In the genomic region with DNA sequence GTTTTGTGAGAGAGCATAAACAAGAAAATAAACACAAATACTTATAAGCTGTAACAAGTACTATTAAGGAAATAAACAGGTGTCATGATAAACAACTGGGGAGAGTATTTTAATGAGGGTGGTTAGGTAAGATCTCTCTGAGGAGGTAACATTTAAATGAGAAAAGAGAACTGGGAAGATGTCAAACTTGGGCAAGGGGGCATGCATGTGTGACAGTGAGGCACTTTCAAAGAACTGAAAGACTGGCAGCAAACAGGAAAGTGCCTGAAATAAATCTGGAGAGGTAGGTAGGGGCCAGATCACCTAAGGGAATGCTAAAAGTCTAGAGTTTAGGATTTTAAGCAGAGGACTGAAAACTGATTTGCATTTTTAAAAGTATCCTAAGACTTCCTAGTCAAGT, we compare ENCODE assay signal across 18 cellular contexts. TPM values are rescaled to one million over a fixed set of nuclear protein-coding genes. Genes with fewer than 3 reads are reported as not detected.
DNase-seq lines count a peak whose midpoint lies in the region; ATAC-seq and TF ChIP-seq lines count a peak whose summit lies in the region.
"Had no signal": no experiment of that assay in that cellular context is flagged by ENCODE, and none has a peak within 500 bp of the region (broad histone marks: within the 10 kb centered on the region; RNA-seq: fewer than 3 reads in every experiment).

No MANE protein-coding gene starts in this region.

- no peak for TF ChIP-seq CTCF in left ventricle myocardium inferior (IDR thresholded peaks at IDR 0.05; ENCODE audit: borderline replicate concordance)

- H3K27me3 ChIP-seq in left ventricle myocardium inferior (ENCODE audit: low read depth) (no peaks in the 10 kb centered on the region), Karpas-422 (ENCODE audit: low read length) (no peaks in the 10 kb centered on the region)
- H3K27me3 ChIP-seq: cardiac muscle cell, stomach, uterus had no signal

- H3K9me3 ChIP-seq in left ventricle myocardium inferior (replicated peaks) = no peaks in the 10 kb centered on the region
- H3K9me3 ChIP-seq in Karpas-422 (ENCODE audit: low read length) = no peaks in the 10 kb centered on the region
- H3K9me3 ChIP-seq: stomach, uterus had no signal

- peak overlapping the region; percentile 63 for H3K4me2 ChIP-seq in Karpas-422 (ENCODE audit: low read depth, low read length, poor library complexity, severe bottlenecking)

- H3K4me3 ChIP-seq in left ventricle myocardium inferior (no peak overlapping the region), Karpas-422 (ENCODE audit: low read length) (peak overlapping the region; percentile 35; the same call in 1 of the 2 replicates)
- H3K4me3 ChIP-seq: cardiac muscle cell had no signal

- H3K4me1 ChIP-seq in left ventricle myocardium inferior (peaks cover 39% of the 10 kb centered on the region), Karpas-422 (ENCODE audit: low read length) (peaks cover 29% of the 10 kb centered on the region)
- H3K4me1 ChIP-seq: uterus had no signal

- H3K36me3 Mint-ChIP-seq in activated naive CD8-positive, alpha-beta T cell treated with anti-CD3 and anti-CD28 coated beads, Interleukin-2, amount 10 ng/mL, durations not matched to agents 7 days and 5 days = peaks cover 7% of the 10 kb centered on the region

- peak overlapping the region; percentile 32; the same call in 1 of the 2 replicates for H3K9ac ChIP-seq in Karpas-422 (ENCODE audit: low read length)

- H3K27ac Mint-ChIP-seq in activated naive CD8-positive, alpha-beta T cell treated with anti-CD3 and anti-CD28 coated beads, Interleukin-2, amount 10 ng/mL, durations not matched to agents 7 days and 5 days = peak overlapping the region; percentile 75
- H3K27ac Mint-ChIP-seq: progenitor cell of endocrine pancreas had no signal

- H3K27ac ChIP-seq in left ventricle myocardium inferior (replicated peaks) (peak overlapping the region; percentile 16), Karpas-422 (ENCODE audit: low read length) (peak overlapping the region; percentile 9; the same call in 1 of the 2 replicates), substantia nigra (ENCODE audit: low read depth, low read length, poor library complexity, severe bottlenecking) (peak overlapping the region; percentile 49)
- H3K27ac ChIP-seq: cardiac muscle cell had no signal

- peak overlapping the region; percentile 68 for H3K4me3 Mint-ChIP-seq in activated naive CD8-positive, alpha-beta T cell treated with anti-CD3 and anti-CD28 coated beads, Interleukin-2, amount 10 ng/mL, durations not matched to agents 7 days and 5 days

- H3K9me2 ChIP-seq in Karpas-422 (replicated peaks; ENCODE audit: insufficient read depth, low read length) = no peaks in the 10 kb centered on the region

- DNase-seq in left ventricle myocardium inferior (no peak), cardiac septum (ENCODE audit: low spot score) (no peak), Karpas-422 (no peak), substantia nigra (lab: John Stamatoyannopoulos, UW) (no peak)
- DNase-seq in activated naive CD8-positive, alpha-beta T cell treated with anti-CD3 and anti-CD28 coated beads, Interleukin-2, amount 10 ng/mL, durations not matched to agents 7 days and 5 days = no peak
- DNase-seq in stimulated activated naive CD4-positive, alpha-beta T cell treated with Interleukin-2 at 50 U/mL for 16 hours (lab: John Stamatoyannopoulos, UW) = no peak
- DNase-seq: foreskin melanocyte, NCI-H187, NCI-H510A treated with DMSO at 0.1 percent for 48 hours, OCI-M1, small intestine, stomach, uterus had no signal

- POLR2A ChIA-PET in activated naive CD8-positive, alpha-beta T cell treated with anti-CD3 and anti-CD28 coated beads, Interleukin-2, amount 10 ng/mL, durations not matched to agents 7 days and 5 days (lab: Charles Lee) = interaction anchor here (0.7 to 1.4 kb wide), 2 partner anchors 15 to 70 kb away, joined by 3 to 4 read pairs; no protein-coding TSS in a partner anchor

- H3K36me3 ChIP-seq in left ventricle myocardium inferior (no peaks in the 10 kb centered on the region), Karpas-422 (ENCODE audit: insufficient read depth, low read length) (no peaks in the 10 kb centered on the region; the same call in 1 of the 2 replicates)
- H3K36me3 ChIP-seq: cardiac muscle cell, uterus had no signal

- no peak for ATAC-seq in activated naive CD8-positive, alpha-beta T cell treated with anti-CD3 and anti-CD28 coated beads, Interleukin-2, amount 10 ng/mL, durations not matched to agents 7 days and 5 days (ENCODE audit: low read depth)
- no peak for ATAC-seq in HG02610 (IDR thresholded peaks at IDR 0.05; ENCODE audit: unreplicated experiment)
- no peak for ATAC-seq in GM19455 (IDR thresholded peaks at IDR 0.05; ENCODE audit: unreplicated experiment)

- H3K4me1 Mint-ChIP-seq in activated naive CD8-positive, alpha-beta T cell treated with anti-CD3 and anti-CD28 coated beads, Interleukin-2, amount 10 ng/mL, durations not matched to agents 7 days and 5 days = peaks cover 41% of the 10 kb centered on the region

- H3K79me2 ChIP-seq in Karpas-422 (ENCODE audit: low read length) = peaks cover 75% of the 10 kb centered on the region

- H4K20me1 ChIP-seq in Karpas-422 (ENCODE audit: insufficient read depth, low read depth, low read length) = no peaks in the 10 kb centered on the region

- no peaks in the 10 kb centered on the region for H3K27me3 Mint-ChIP-seq in activated naive CD8-positive, alpha-beta T cell treated with anti-CD3 and anti-CD28 coated beads, Interleukin-2, amount 10 ng/mL, durations not matched to agents 7 days and 5 days
- H3K27me3 Mint-ChIP-seq: activated naive CD4-positive, alpha-beta T cell treated with anti-CD3 and anti-CD28 coated beads, Interleukin-2, amount 10 ng/mL, durations not matched to agents 7 days and 5 days; progenitor cell of endocrine pancreas had no signal

- no peaks in the 10 kb centered on the region for H3K9me3 Mint-ChIP-seq in activated naive CD8-positive, alpha-beta T cell treated with anti-CD3 and anti-CD28 coated beads, Interleukin-2, amount 10 ng/mL, durations not matched to agents 7 days and 5 days
- H3K9me3 Mint-ChIP-seq: activated naive CD4-positive, alpha-beta T cell treated with anti-CD3 and anti-CD28 coated beads, Interleukin-2, amount 10 ng/mL, durations not matched to agents 7 days and 5 days had no signal

- no peak overlapping the region for H2AFZ ChIP-seq in Karpas-422 (ENCODE audit: low read length)

- intact Hi-C loops in left ventricle myocardium inferior (cut with micrococcal nuclease) = no loop called here
- intact Hi-C loops in cardiac septum (cut with DNase I) = no loop called here

RNA-seq across cellular contexts. Expression of a gene that starts 37.8 kb away (rescaled TPM):
- total RNA-seq in left ventricle myocardium inferior (29.0 TPM), cardiac septum (27.0 TPM)
- 64.0 and 65.9 TPM in 2 replicates for total RNA-seq in Karpas-422 (2014; rRNA removed; shearing (Covaris generic); ENCODE audit: low replicate concordance)
- 10 to 100 TPM; 38.1 to 38.2 TPM for total RNA-seq in activated naive CD8-positive, alpha-beta T cell treated with anti-CD3 and anti-CD28 coated beads, Interleukin-2, amount 10 ng/mL, durations not matched to agents 7 days and 5 days

RNA-seq across cellular contexts. Expression of a gene that starts 37.9 kb away (rescaled TPM):
- total RNA-seq in left ventricle myocardium inferior = 23.5 TPM
- 22.4 TPM for total RNA-seq in cardiac septum
- 34.1 and 47.6 TPM in 2 replicates for total RNA-seq in Karpas-422 (2014; rRNA removed; shearing (Covaris generic); ENCODE audit: low replicate concordance)
- 10 to 100 TPM; 13.9 to 18.6 TPM for total RNA-seq in activated naive CD8-positive, alpha-beta T cell treated with anti-CD3 and anti-CD28 coated beads, Interleukin-2, amount 10 ng/mL, durations not matched to agents 7 days and 5 days

RNA-seq across cellular contexts. Expression of a gene that starts 54.1 kb away (rescaled TPM):
- total RNA-seq in left ventricle myocardium inferior (1.8 TPM), cardiac septum (1.9 TPM)
- 4.4 and 7.7 TPM in 2 replicates for total RNA-seq in Karpas-422 (2014; rRNA removed; shearing (Covaris generic); ENCODE audit: low replicate concordance)
- total RNA-seq in activated naive CD8-positive, alpha-beta T cell treated with anti-CD3 and anti-CD28 coated beads, Interleukin-2, amount 10 ng/mL, durations not matched to agents 7 days and 5 days = 10 to 100 TPM in 1 of 2 experiments, 1 to 10 TPM in 1; 9.8 to 13.2 TPM
